Comparison of ENCODE assay signal across 11 cellular contexts in the genomic region with DNA sequence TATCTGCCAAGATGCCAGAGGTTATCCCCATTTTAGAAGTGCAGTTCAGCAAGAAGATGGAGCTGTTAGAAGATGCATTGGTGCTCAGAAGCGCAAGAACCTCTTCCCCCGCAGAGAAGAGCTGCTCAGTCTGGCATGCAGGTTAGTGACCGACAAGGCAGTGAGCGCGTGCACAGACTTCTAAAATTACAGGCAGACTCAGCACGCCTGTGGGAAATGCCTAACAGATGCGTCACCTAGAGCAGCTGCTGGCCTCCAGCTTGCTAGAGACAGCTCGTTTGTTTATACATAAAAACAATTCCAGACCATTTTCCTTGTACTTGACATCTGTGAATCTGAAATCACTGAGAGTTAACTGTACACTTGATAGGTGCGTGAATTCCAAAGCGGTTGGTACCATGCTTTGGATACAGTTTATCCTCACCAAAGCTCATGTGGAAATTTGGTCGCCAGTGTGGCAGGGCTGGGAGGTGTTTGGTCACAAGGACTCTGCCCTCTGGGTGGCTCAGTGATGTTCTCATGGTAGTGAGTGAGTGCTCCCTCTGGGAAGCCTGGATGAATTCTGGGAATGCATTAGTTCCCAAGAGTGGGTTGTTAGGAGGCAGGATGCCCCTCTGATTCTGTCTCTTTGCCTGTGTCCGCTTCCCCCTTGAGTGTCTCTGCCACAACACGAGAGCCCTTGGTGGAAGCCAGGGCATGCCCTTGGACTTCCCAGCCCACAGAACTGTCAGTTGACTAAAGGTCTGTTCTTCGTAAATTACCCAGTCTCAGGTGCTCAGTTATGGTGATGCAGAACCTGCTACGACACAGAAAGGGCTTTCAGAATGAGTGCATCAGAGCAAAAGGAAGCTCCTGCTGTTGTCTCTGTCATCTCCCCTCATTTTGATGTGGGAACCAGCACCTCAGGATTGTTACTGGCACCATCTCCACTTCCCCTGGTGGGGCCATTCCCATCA. TPM values are rescaled to one million over a fixed set of nuclear protein-coding genes. Genes with fewer than 3 reads are reported as not detected.
DNase-seq lines count a peak whose midpoint lies in the region; ATAC-seq and TF ChIP-seq lines count a peak whose summit lies in the region.
"Had no signal": no experiment of that assay in that cellular context is flagged by ENCODE, and none has a peak within 500 bp of the region (broad histone marks: within the 10 kb centered on the region; RNA-seq: fewer than 3 reads in every experiment).

No MANE protein-coding gene starts in this region.

- TF ChIP-seq CTCF in left ventricle myocardium inferior (IDR thresholded peaks at IDR 0.05; ENCODE audit: borderline replicate concordance): no peak

- DNase-seq in activated CD4-positive, alpha-beta T cell treated with anti-CD3 and anti-CD28 coated beads, Interleukin-2, amount 10 ng/mL, durations not matched to agents 24 days and 14 days: no peak
- no peak for DNase-seq in activated CD4-positive, alpha-beta T cell treated with anti-CD3 and anti-CD28 coated beads, Interleukin-2, amount 50 U/mL, for 1 hour
- peak; percentile 56 for DNase-seq in activated CD4-positive, alpha-beta memory T cell treated with anti-CD3 and anti-CD28 coated beads for 36 hours
- DNase-seq in left ventricle myocardium inferior (peak; percentile 60), stromal cell of bone marrow (ENCODE audit: low read depth) (peak; percentile 65), putamen (ENCODE audit: low spot score) (no peak), SIG-M5 (lab: John Stamatoyannopoulos, UW) (no peak)

- peaks cover 29% of the 10 kb centered on the region for H3K36me3 ChIP-seq in left ventricle myocardium inferior
- H3K36me3 ChIP-seq: thoracic aorta had no signal

- H3K4me3 Mint-ChIP-seq in activated CD4-positive, alpha-beta T cell treated with anti-CD3 and anti-CD28 coated beads, Interleukin-2, amount 10 ng/mL, durations not matched to agents 24 days and 14 days: no peak overlapping the region
- no peak overlapping the region for H3K4me3 Mint-ChIP-seq in activated CD4-positive, alpha-beta memory T cell treated with anti-CD3 and anti-CD28 coated beads for 36 hours
- H3K4me3 Mint-ChIP-seq: memory B cell had no signal

- no peaks in the 10 kb centered on the region for H3K9me3 Mint-ChIP-seq in activated CD4-positive, alpha-beta T cell treated with anti-CD3 and anti-CD28 coated beads, Interleukin-2, amount 10 ng/mL, durations not matched to agents 24 days and 14 days
- H3K9me3 Mint-ChIP-seq in activated CD4-positive, alpha-beta memory T cell treated with anti-CD3 and anti-CD28 coated beads for 36 hours: peaks cover 3% of the 10 kb centered on the region
- H3K9me3 Mint-ChIP-seq: memory B cell had no signal

- no peak overlapping the region for H3K4me3 ChIP-seq in left ventricle myocardium inferior
- H3K4me3 ChIP-seq: A549, thoracic aorta had no signal

- H3K27ac ChIP-seq in left ventricle myocardium inferior (replicated peaks): peak overlapping the region; percentile 78
- H3K27ac ChIP-seq: A549, thoracic aorta had no signal

- H3K27ac Mint-ChIP-seq in activated CD4-positive, alpha-beta T cell treated with anti-CD3 and anti-CD28 coated beads, Interleukin-2, amount 10 ng/mL, durations not matched to agents 24 days and 14 days: peak overlapping the region; percentile 59
- H3K27ac Mint-ChIP-seq in activated CD4-positive, alpha-beta memory T cell treated with anti-CD3 and anti-CD28 coated beads for 36 hours: peak overlapping the region; percentile 81
- H3K27ac Mint-ChIP-seq: memory B cell had no signal

- intact Hi-C loops in activated CD4-positive, alpha-beta T cell treated with anti-CD3 and anti-CD28 coated beads, Interleukin-2, amount 10 ng/mL, durations not matched to agents 24 days and 14 days (cut with micrococcal nuclease): loop anchor here (10.0 kb wide), 3 partner anchors 125 to 405 kb away; a partner anchor contains a TSS
- intact Hi-C loops in activated CD4-positive, alpha-beta memory T cell treated with anti-CD3 and anti-CD28 coated beads for 36 hours (cut with micrococcal nuclease): loop anchor here (2.0 to 10.0 kb wide), 4 partner anchors 125 to 323 kb away; a partner anchor contains a TSS
- intact Hi-C loops in left ventricle myocardium inferior (cut with micrococcal nuclease): loop anchor here (5.0 kb wide), 1 partner anchor 188 kb away; a partner anchor contains a TSS

- CTCF ChIA-PET in activated CD4-positive, alpha-beta memory T cell treated with anti-CD3 and anti-CD28 coated beads for 36 hours (lab: Charles Lee): interaction anchor here (0.7 to 7.7 kb wide), 4 partner anchors 49 to 209 kb away, joined by 3 to 106 read pairs (median 4); a partner anchor contains a TSS

- POLR2A ChIA-PET in activated CD4-positive, alpha-beta memory T cell treated with anti-CD3 and anti-CD28 coated beads for 36 hours (lab: Charles Lee): interaction anchor here (0.6 to 1.9 kb wide), 3 partner anchors 15 to 25 kb away, joined by 3 to 4 read pairs (median 4); a partner anchor contains a TSS

- no peaks in the 10 kb centered on the region for H3K27me3 Mint-ChIP-seq in activated CD4-positive, alpha-beta T cell treated with anti-CD3 and anti-CD28 coated beads, Interleukin-2, amount 10 ng/mL, durations not matched to agents 24 days and 14 days
- H3K27me3 Mint-ChIP-seq in activated CD4-positive, alpha-beta memory T cell treated with anti-CD3 and anti-CD28 coated beads for 36 hours: no peaks in the 10 kb centered on the region
- H3K27me3 Mint-ChIP-seq: memory B cell had no signal

- H3K27me3 ChIP-seq in left ventricle myocardium inferior (ENCODE audit: low read depth): no peaks in the 10 kb centered on the region

- peaks cover 62% of the 10 kb centered on the region for H3K36me3 Mint-ChIP-seq in activated CD4-positive, alpha-beta T cell treated with anti-CD3 and anti-CD28 coated beads, Interleukin-2, amount 10 ng/mL, durations not matched to agents 24 days and 14 days (ENCODE audit: low read depth)
- peaks cover 51% of the 10 kb centered on the region for H3K36me3 Mint-ChIP-seq in activated CD4-positive, alpha-beta memory T cell treated with anti-CD3 and anti-CD28 coated beads for 36 hours

- peaks cover 60% of the 10 kb centered on the region for H3K4me1 Mint-ChIP-seq in activated CD4-positive, alpha-beta T cell treated with anti-CD3 and anti-CD28 coated beads, Interleukin-2, amount 10 ng/mL, durations not matched to agents 24 days and 14 days
- peaks cover 87% of the 10 kb centered on the region for H3K4me1 Mint-ChIP-seq in activated CD4-positive, alpha-beta memory T cell treated with anti-CD3 and anti-CD28 coated beads for 36 hours (ENCODE audit: low read depth)

- H3K4me1 ChIP-seq in left ventricle myocardium inferior: peaks cover 86% of the 10 kb centered on the region

- H3K9me3 ChIP-seq in left ventricle myocardium inferior (replicated peaks): no peaks in the 10 kb centered on the region
- H3K9me3 ChIP-seq: A549, thoracic aorta had no signal

- no peak for ATAC-seq in HG03469 (IDR thresholded peaks at IDR 0.05; ENCODE audit: unreplicated experiment)
- ATAC-seq: A549 had no signal

RNA-seq across cellular contexts. Expression of a gene that starts 24.4 kb away (rescaled TPM):
- total RNA-seq in activated CD4-positive, alpha-beta T cell treated with anti-CD3 and anti-CD28 coated beads, Interleukin-2, amount 10 ng/mL, durations not matched to agents 24 days and 14 days: 28.6 and 30.9 TPM in 2 replicates
- 10 to 100 TPM; 30.9 to 32.5 TPM for total RNA-seq in activated CD4-positive, alpha-beta memory T cell treated with anti-CD3 and anti-CD28 coated beads for 36 hours
- 45.9 TPM for total RNA-seq in left ventricle myocardium inferior

RNA-seq across cellular contexts. Expression of a gene that starts 24.5 kb away (rescaled TPM):
- total RNA-seq in activated CD4-positive, alpha-beta T cell treated with anti-CD3 and anti-CD28 coated beads, Interleukin-2, amount 10 ng/mL, durations not matched to agents 24 days and 14 days: 34.8 and 35.1 TPM in 2 replicates
- total RNA-seq in activated CD4-positive, alpha-beta memory T cell treated with anti-CD3 and anti-CD28 coated beads for 36 hours: 10 to 100 TPM; 15.2 to 16.1 TPM
- total RNA-seq in left ventricle myocardium inferior: 7.0 TPM

RNA-seq across cellular contexts. Expression of a gene that starts 55.9 kb away (rescaled TPM):
- total RNA-seq in activated CD4-positive, alpha-beta T cell treated with anti-CD3 and anti-CD28 coated beads, Interleukin-2, amount 10 ng/mL, durations not matched to agents 24 days and 14 days: not detected in 2 replicates
- total RNA-seq in activated CD4-positive, alpha-beta memory T cell treated with anti-CD3 and anti-CD28 coated beads for 36 hours: not detected
- not detected for total RNA-seq in left ventricle myocardium inferior
- total RNA-seq: thoracic aorta had no signal

Comparison
In these comparisons a context has a peak if more than half of its experiments do, and no peak if none do; other contexts are left out.
1. DNase-seq: peak in activated CD4-positive, alpha-beta memory T cell treated with anti-CD3 and anti-CD28 coated beads for 36 hours (single experiment), left ventricle myocardium inferior (single experiment) and stromal cell of bone marrow (single experiment); none in activated CD4-positive, alpha-beta T cell treated with anti-CD3 and anti-CD28 coated beads, Interleukin-2, amount 10 ng/mL, durations not matched to agents 24 days and 14 days (single experiment), activated CD4-positive, alpha-beta T cell treated with anti-CD3 and anti-CD28 coated beads, Interleukin-2, amount 50 U/mL, for 1 hour (single experiment), putamen (single experiment) and SIG-M5 (single experiment).